8 cellular contexts compared by ENCODE assay signal in genomic region chrY:17481389-17482022, GRCh38.
DNase-seq lines count a peak whose midpoint lies in the region; ATAC-seq, FAIRE-seq and TF ChIP-seq lines count a peak whose summit lies in the region.
"Not testable (repeated sequence)": the region's sequence is repeated elsewhere in the genome, so short reads cannot be mapped to it uniquely, and the experiment has no call there.

No MANE protein-coding gene starts in this region.

- not testable (repeated sequence) for H3K4me1 Mint-ChIP-seq in activated CD8-positive, alpha-beta T cell treated with anti-CD3 and anti-CD28 coated beads, Interleukin-2, amount 10 ng/mL, durations not matched to agents 7 days and 5 days (ENCODE audit: low read depth)

- H3K4me1 ChIP-seq in DND-41 (ENCODE audit: insufficient read depth, low read length); foreskin keratinocyte; upper lobe of right lung: not testable (repeated sequence)

- not testable (repeated sequence) for H2AFZ ChIP-seq in DND-41 (ENCODE audit: low read depth, low read length)

- H3K27ac ChIP-seq in DND-41 (ENCODE audit: low read length); foreskin keratinocyte; upper lobe of right lung: not testable (repeated sequence)

- H3K9me3 Mint-ChIP-seq in activated CD8-positive, alpha-beta T cell treated with anti-CD3 and anti-CD28 coated beads, Interleukin-2, amount 10 ng/mL, durations not matched to agents 7 days and 5 days (ENCODE audit: insufficient read depth), result not testable (repeated sequence)

- not testable (repeated sequence) for H3K36me3 ChIP-seq in DND-41 (ENCODE audit: insufficient read depth, low read length); upper lobe of right lung

- H3K9ac ChIP-seq in DND-41 (ENCODE audit: low read depth, low read length), result not testable (repeated sequence)

- H4K20me1 ChIP-seq in DND-41 (ENCODE audit: insufficient read depth, low read length), result not testable (repeated sequence)

- not testable (repeated sequence) for H3K36me3 Mint-ChIP-seq in activated CD8-positive, alpha-beta T cell treated with anti-CD3 and anti-CD28 coated beads, Interleukin-2, amount 10 ng/mL, durations not matched to agents 7 days and 5 days (ENCODE audit: low read depth)

- FAIRE-seq in RCC 7860 (lab: Jason Lieb, UNC), result peak; percentile 89

- POLR2A ChIA-PET in activated CD8-positive, alpha-beta T cell treated with anti-CD3 and anti-CD28 coated beads, Interleukin-2, amount 10 ng/mL, durations not matched to agents 7 days and 5 days (lab: Charles Lee), result not testable (repeated sequence)

- not testable (repeated sequence) for H3K4me2 ChIP-seq in DND-41 (ENCODE audit: insufficient read depth, low read length)

- DNase-seq in DND-41; RCC 7860 (ENCODE audit: low spot score); activated CD8-positive, alpha-beta T cell treated with anti-CD3 and anti-CD28 coated beads, Interleukin-2, amount 10 ng/mL, durations not matched to agents 7 days and 5 days; foreskin keratinocyte; upper lobe of right lung: not testable (repeated sequence)

- not testable (repeated sequence) for H3K27me3 Mint-ChIP-seq in activated CD8-positive, alpha-beta T cell treated with anti-CD3 and anti-CD28 coated beads, Interleukin-2, amount 10 ng/mL, durations not matched to agents 7 days and 5 days (ENCODE audit: low read depth)

- not testable (repeated sequence) for H3K9me3 ChIP-seq in DND-41 (ENCODE audit: insufficient read depth, low read length, severe bottlenecking); upper lobe of right lung

- H3K4me3 ChIP-seq in DND-41 (ENCODE audit: low read depth in 1 of 2, low read length in 2 of 2); upper lobe of right lung: not testable (repeated sequence)

- intact Hi-C loops in upper lobe of right lung (cut with DNase I), result not testable (repeated sequence)

- H3K27me3 ChIP-seq in DND-41 (ENCODE audit: insufficient read depth, low read length, poor library complexity); foreskin keratinocyte; upper lobe of right lung: not testable (repeated sequence)

- peak; percentile 70 for ATAC-seq in DND-41 (ENCODE audit: insufficient read depth, low read depth)
- ATAC-seq in GM21381 (IDR thresholded peaks at IDR 0.05; ENCODE audit: unreplicated experiment), result peak; percentile 57
- ATAC-seq in HG02678 (IDR thresholded peaks at IDR 0.05; ENCODE audit: unreplicated experiment), result peak; percentile 71
- peak; percentile 58 for ATAC-seq in HG03103 (IDR thresholded peaks at IDR 0.05; ENCODE audit: low read depth, unreplicated experiment)
- peak; percentile 30 for ATAC-seq in activated CD8-positive, alpha-beta T cell treated with anti-CD3 and anti-CD28 coated beads, Interleukin-2, amount 10 ng/mL, durations not matched to agents 7 days and 5 days
- ATAC-seq in foreskin keratinocyte, result peak; percentile 51
- ATAC-seq in upper lobe of right lung, result peak; percentile 73

- H3K4me3 Mint-ChIP-seq in activated CD8-positive, alpha-beta T cell treated with anti-CD3 and anti-CD28 coated beads, Interleukin-2, amount 10 ng/mL, durations not matched to agents 7 days and 5 days, result not testable (repeated sequence)

- not testable (repeated sequence) for H3K27ac Mint-ChIP-seq in activated CD8-positive, alpha-beta T cell treated with anti-CD3 and anti-CD28 coated beads, Interleukin-2, amount 10 ng/mL, durations not matched to agents 7 days and 5 days

- CTCF ChIA-PET in activated CD8-positive, alpha-beta T cell treated with anti-CD3 and anti-CD28 coated beads, Interleukin-2, amount 10 ng/mL, durations not matched to agents 7 days and 5 days (lab: Charles Lee), result not testable (repeated sequence)

- not testable (repeated sequence) for TF ChIP-seq CTCF in DND-41 (IDR thresholded peaks at IDR 0.05; ENCODE audit: borderline replicate concordance, extremely low read depth, low read length, poor library complexity, severe bottlenecking); foreskin keratinocyte (conservative IDR thresholded peaks at IDR 0.05); upper lobe of right lung (IDR thresholded peaks at IDR 0.05)

- H3K79me2 ChIP-seq in DND-41 (ENCODE audit: insufficient read depth, low read length), result not testable (repeated sequence)
